ENCODE assay signal across 1 cellular context in genomic region chr2:95992102-95992501, GRCh38.
TF ChIP-seq lines count a peak whose summit lies in the region.

No MANE protein-coding gene starts in this region.

TF ChIP-seq in K562, 482 proteins besides CTCF, POLR2A, EP300 and RAD21:
- TF ChIP-seq TFAP4 (CRISPR knock-in tag; IDR thresholded peaks at IDR 0.05; ENCODE audit: borderline replicate concordance) (peak; percentile 49; the same call in 1 of the 2 replicates), POLR2G (IDR thresholded peaks at IDR 0.05; ENCODE audit: low read depth, low read length) (peak; percentile 84), E2F6 (IDR thresholded peaks at IDR 0.05; ENCODE audit: borderline replicate concordance in 1 of 2, extremely low read depth in 1 of 2, insufficient read depth in 1 of 2, insufficient read length in 1 of 2, low read depth in 1 of 2, low read length in 1 of 2, poor library complexity in 1 of 2, severe bottlenecking in 1 of 2) (peak in 1 of 2 experiments; percentile 15), RBBP5 (IDR thresholded peaks at IDR 0.05; ENCODE audit: borderline replicate concordance, insufficient read depth, low read length, poor library complexity, severe bottlenecking) (peak; percentile 59), RBFOX2 (IDR thresholded peaks at IDR 0.05; ENCODE audit: low read depth, low read length) (peak; percentile 80), PHF8 (IDR thresholded peaks at IDR 0.05; ENCODE audit: borderline replicate concordance, low read length) (peak; percentile 68; the same call in 1 of the 2 replicates), MAX (CRISPR knock-in tag; IDR thresholded peaks at IDR 0.05) (peak; percentile 50; the same call in 1 of the 2 replicates), ZFX (CRISPR knock-in tag; IDR thresholded peaks at IDR 0.05) (peak; percentile 93), MAZ (CRISPR knock-in tag; conservative IDR thresholded peaks at IDR 0.05 in 1 of 2, IDR thresholded peaks at IDR 0.05 in 1 of 2) (peak in 1 of 2 experiments; percentile 63; a peak in 2 of 4 replicates), GTF2E2 (tag; IDR thresholded peaks at IDR 0.05) (0 out of 2 replicates have a peak, but pooled peaks have one; percentile 35)
